ENCODE assay signal across 8 cellular contexts in genomic region chr3:18223591-18224338, GRCh38.
DNase-seq lines count a peak whose midpoint lies in the region; ATAC-seq lines count a peak whose summit lies in the region.

No MANE protein-coding gene starts in this region.

- POLR2A ChIA-PET in activated CD4-positive, alpha-beta T cell treated with anti-CD3 and anti-CD28 coated beads for 36 hours (lab: Charles Lee): interaction anchor here (0.6 kb wide), 1 partner anchor 184 kb away, joined by 3 read pairs; no protein-coding TSS in a partner anchor

- H3K4me3 Mint-ChIP-seq in activated CD4-positive, alpha-beta T cell treated with anti-CD3 and anti-CD28 coated beads for 36 hours: no peak overlapping the region
- H3K4me3 Mint-ChIP-seq in stimulated activated naive CD8-positive, alpha-beta T cell treated with anti-CD3 and anti-CD28 coated beads, Interleukin-15, Interleukin-2, amounts not matched to agents 100 ng/mL and 50 ng/mL, for 24 hours: peak overlapping the region; percentile 21

- no peaks in the 10 kb centered on the region for H3K9me3 Mint-ChIP-seq in activated CD4-positive, alpha-beta T cell treated with anti-CD3 and anti-CD28 coated beads for 36 hours (ENCODE audit: low read depth)
- H3K9me3 Mint-ChIP-seq in stimulated activated naive CD8-positive, alpha-beta T cell treated with anti-CD3 and anti-CD28 coated beads, Interleukin-15, Interleukin-2, amounts not matched to agents 100 ng/mL and 50 ng/mL, for 24 hours: no peaks in the 10 kb centered on the region

- intact Hi-C loops in activated CD4-positive, alpha-beta T cell treated with anti-CD3 and anti-CD28 coated beads for 36 hours (cut with DNase I, micrococcal nuclease): no loop called here

- H3K4me1 Mint-ChIP-seq in activated CD4-positive, alpha-beta T cell treated with anti-CD3 and anti-CD28 coated beads for 36 hours: peaks cover 14% of the 10 kb centered on the region
- peaks cover 32% of the 10 kb centered on the region for H3K4me1 Mint-ChIP-seq in stimulated activated naive CD8-positive, alpha-beta T cell treated with anti-CD3 and anti-CD28 coated beads, Interleukin-15, Interleukin-2, amounts not matched to agents 100 ng/mL and 50 ng/mL, for 24 hours (ENCODE audit: low read depth)

- H3K27ac Mint-ChIP-seq in activated CD4-positive, alpha-beta T cell treated with anti-CD3 and anti-CD28 coated beads for 36 hours: peak overlapping the region; percentile 44
- H3K27ac Mint-ChIP-seq in stimulated activated naive CD8-positive, alpha-beta T cell treated with anti-CD3 and anti-CD28 coated beads, Interleukin-15, Interleukin-2, amounts not matched to agents 100 ng/mL and 50 ng/mL, for 24 hours: peak overlapping the region; percentile 43

- H3K36me3 Mint-ChIP-seq in activated CD4-positive, alpha-beta T cell treated with anti-CD3 and anti-CD28 coated beads for 36 hours (ENCODE audit: low read depth): no peaks in the 10 kb centered on the region
- H3K36me3 Mint-ChIP-seq in stimulated activated naive CD8-positive, alpha-beta T cell treated with anti-CD3 and anti-CD28 coated beads, Interleukin-15, Interleukin-2, amounts not matched to agents 100 ng/mL and 50 ng/mL, for 24 hours (ENCODE audit: low read depth): no peaks in the 10 kb centered on the region

- H3K27me3 Mint-ChIP-seq in activated CD4-positive, alpha-beta T cell treated with anti-CD3 and anti-CD28 coated beads for 36 hours: peaks cover 4% of the 10 kb centered on the region
- no peaks in the 10 kb centered on the region for H3K27me3 Mint-ChIP-seq in stimulated activated naive CD8-positive, alpha-beta T cell treated with anti-CD3 and anti-CD28 coated beads, Interleukin-15, Interleukin-2, amounts not matched to agents 100 ng/mL and 50 ng/mL, for 24 hours

- CTCF ChIA-PET in activated CD4-positive, alpha-beta T cell treated with anti-CD3 and anti-CD28 coated beads for 36 hours (lab: Charles Lee): interaction anchor here (0.9 kb wide), 1 partner anchor 34 kb away, joined by 3 read pairs; no protein-coding TSS in a partner anchor

- ATAC-seq in activated CD4-positive, alpha-beta T cell treated with anti-CD3 and anti-CD28 coated beads for 36 hours: peak; percentile 33
- ATAC-seq in HG02938 (IDR thresholded peaks at IDR 0.05; ENCODE audit: unreplicated experiment): peak; percentile 98

- DNase-seq in activated CD4-positive, alpha-beta T cell treated with anti-CD3 and anti-CD28 coated beads for 36 hours: peak; percentile 9
- DNase-seq in activated CD4-positive, alpha-beta T cell treated with anti-CD3 and anti-CD28 coated beads, Interleukin-2, amount 50 U/mL, for 4 hours: no peak
- peak; percentile 95 for DNase-seq in NOMO-1 treated with DMSO at 0.1 percent for 48 hours (lab: John Stamatoyannopoulos, UW; ENCODE audit: unreplicated experiment)
- no peak for DNase-seq in kidney glomerular epithelial cell (lab: John Stamatoyannopoulos, UW)
- DNase-seq in activated CD4-positive, alpha-beta T cell treated with anti-CD3 and anti-CD28 coated beads for 1 hour: no peak
- DNase-seq in activated naive CD4-positive, alpha-beta T cell treated with anti-CD3 and anti-CD28 coated beads, Interleukin-2, amount 50 U/mL, for 16 hours: no peak

Comparison
In these comparisons a context has a peak if more than half of its experiments do, and no peak if none do; other contexts are left out.
1. DNase-seq: peak in activated CD4-positive, alpha-beta T cell treated with anti-CD3 and anti-CD28 coated beads for 36 hours (single experiment) and NOMO-1 treated with DMSO at 0.1 percent for 48 hours (single experiment); none in activated CD4-positive, alpha-beta T cell treated with anti-CD3 and anti-CD28 coated beads, Interleukin-2, amount 50 U/mL, for 4 hours (0 of 2), kidney glomerular epithelial cell (single experiment), activated CD4-positive, alpha-beta T cell treated with anti-CD3 and anti-CD28 coated beads for 1 hour (single experiment) and activated naive CD4-positive, alpha-beta T cell treated with anti-CD3 and anti-CD28 coated beads, Interleukin-2, amount 50 U/mL, for 16 hours (single experiment).